ENCODE assay signal across 9 cellular contexts in genomic region chr15:34621675-34622074, GRCh38. TPM values are rescaled to one million over a fixed set of nuclear protein-coding genes. Genes with fewer than 3 reads are reported as not detected.
DNase-seq lines count a peak whose midpoint lies in the region; ATAC-seq and TF ChIP-seq lines count a peak whose summit lies in the region.
"Had no signal": no experiment of that assay in that cellular context is flagged by ENCODE, and none has a peak within 500 bp of the region (broad histone marks: within the 10 kb centered on the region; RNA-seq: fewer than 3 reads in every experiment).

No MANE protein-coding gene starts in this region.

- DNase-seq in DMS114 treated with DMSO at 0.1 percent for 48 hours (lab: John Stamatoyannopoulos, UW; ENCODE audit: unreplicated experiment) (peak; percentile 34), astrocyte of the spinal cord (ENCODE audit: low read depth, low spot score) (peak; percentile 42), middle frontal gyrus (ENCODE audit: extremely low spot score, low spot score) (peak; percentile 20), HPDE6-E6E7 (ENCODE audit: extremely low spot score) (no peak), substantia nigra (lab: John Stamatoyannopoulos, UW) (no peak), endodermal cell (no peak)
- DNase-seq: NCI-H1105 had no signal

- H3K4me1 ChIP-seq in Loucy (ENCODE audit: insufficient read depth, low read length, poor library complexity, severe bottlenecking) (peaks cover 19% of the 10 kb centered on the region), endodermal cell (ENCODE audit: control insufficient read depth, insufficient read depth, low read length) (no peaks in the 10 kb centered on the region)

- H3K4me3 Mint-ChIP-seq in endodermal cell: no peak overlapping the region

- peaks cover 3% of the 10 kb centered on the region for H3K27me3 Mint-ChIP-seq in endodermal cell (ENCODE audit: insufficient read depth)

- no peaks in the 10 kb centered on the region for H3K36me3 Mint-ChIP-seq in endodermal cell (ENCODE audit: low read depth)

- 0 out of 2 replicates have a peak overlapping the region, but pooled peaks have one; percentile 11 for H2AFZ ChIP-seq in Loucy (ENCODE audit: low read length)

- WGBS in endodermal cell (ENCODE audit: insufficient coverage in 1 of 2, insufficient read length in 1 of 2), 2 experiments: 83 to 92% methylated on average over 4 to 5 of the region's 5 CpGs

- H3K27me3 ChIP-seq in Loucy (ENCODE audit: insufficient read depth, low read length, poor library complexity, severe bottlenecking): no peaks in the 10 kb centered on the region
- H3K27me3 ChIP-seq in endodermal cell (ENCODE audit: control insufficient read depth, insufficient read depth, low read length, poor library complexity, severe bottlenecking): peaks cover 11% of the 10 kb centered on the region

- H3K9me2 ChIP-seq in Loucy (replicated peaks; ENCODE audit: low read depth, low read length): no peaks in the 10 kb centered on the region

- H3K27ac Mint-ChIP-seq in endodermal cell: no peak overlapping the region

- no peaks in the 10 kb centered on the region for H3K9me3 Mint-ChIP-seq in endodermal cell

- no peaks in the 10 kb centered on the region for H4K20me1 ChIP-seq in Loucy (ENCODE audit: insufficient read depth, low read length, poor library complexity, severe bottlenecking)

- TF ChIP-seq CTCF in Loucy (conservative IDR thresholded peaks at IDR 0.05; ENCODE audit: low read length): peak; percentile 68
- TF ChIP-seq CTCF in astrocyte of the spinal cord (IDR thresholded peaks at IDR 0.05; ENCODE audit: low read depth, low read length): peak; percentile 42
- TF ChIP-seq CTCF in endodermal cell (conservative IDR thresholded peaks at IDR 0.05): no peak

- no peaks in the 10 kb centered on the region for H3K4me1 Mint-ChIP-seq in endodermal cell

- H3K4me3 ChIP-seq in Loucy (ENCODE audit: low read length, poor library complexity, severe bottlenecking) (no peak overlapping the region), astrocyte of the spinal cord (ENCODE audit: low read depth, low read length) (no peak overlapping the region), endodermal cell (ENCODE audit: low read length) (no peak overlapping the region)

- H3K27ac ChIP-seq in substantia nigra (ENCODE audit: low read depth, low read length, poor library complexity, severe bottlenecking): no peak overlapping the region
- H3K27ac ChIP-seq in endodermal cell (ENCODE audit: low read depth, low read length): no peak overlapping the region

- H3F3A ChIP-seq in Loucy (ENCODE audit: low read depth): no peaks in the 10 kb centered on the region

- no peaks in the 10 kb centered on the region for H3K79me2 ChIP-seq in Loucy (ENCODE audit: insufficient read depth, low read length)

- in situ Hi-C loops in astrocyte of the spinal cord (cut with HindIII; ENCODE audit: low sequenced_read_pairs): no loop called here

- no peaks in the 10 kb centered on the region for H3K9me3 ChIP-seq in Loucy (ENCODE audit: insufficient read depth, low read depth, low read length)
- no peaks in the 10 kb centered on the region for H3K9me3 ChIP-seq in endodermal cell (ENCODE audit: control insufficient read depth, low read length)

- H3K36me3 ChIP-seq in Loucy (ENCODE audit: insufficient read depth, low read length) (no peaks in the 10 kb centered on the region), endodermal cell (ENCODE audit: control insufficient read depth, insufficient read depth, low read length) (no peaks in the 10 kb centered on the region)

- H3K4me2 ChIP-seq in Loucy (ENCODE audit: low read depth, low read length, poor library complexity, severe bottlenecking): peak overlapping the region; percentile 43

- H3K9ac ChIP-seq in Loucy (ENCODE audit: low read depth, low read length, poor library complexity, severe bottlenecking) (no peak overlapping the region), endodermal cell (ENCODE audit: extremely low read depth, low read length, poor library complexity, severe bottlenecking) (no peak overlapping the region)

- ATAC-seq in HG02759 (IDR thresholded peaks at IDR 0.05; ENCODE audit: unreplicated experiment): no peak

RNA-seq across cellular contexts. Expression of gene GOLGA8B, which starts 38.2 kb away (rescaled TPM):
- 10 to 100 TPM; 74.9 to 98.6 TPM for total RNA-seq in endodermal cell
- 65.2 TPM for polyA plus RNA-seq in endodermal cell (2013, experiment 1 of 2)
- 55.6 TPM for polyA plus RNA-seq in endodermal cell (2013, experiment 2 of 2)

Comparison
In these comparisons a context has a peak if more than half of its experiments do, and no peak if none do; other contexts are left out.
1. DNase-seq: peak in DMS114 treated with DMSO at 0.1 percent for 48 hours (single experiment), astrocyte of the spinal cord (single experiment) and middle frontal gyrus (single experiment); none in HPDE6-E6E7 (single experiment), substantia nigra (0 of 49) and endodermal cell (single experiment).